ENCODE assay signal across 18 cellular contexts in the genomic region with DNA sequence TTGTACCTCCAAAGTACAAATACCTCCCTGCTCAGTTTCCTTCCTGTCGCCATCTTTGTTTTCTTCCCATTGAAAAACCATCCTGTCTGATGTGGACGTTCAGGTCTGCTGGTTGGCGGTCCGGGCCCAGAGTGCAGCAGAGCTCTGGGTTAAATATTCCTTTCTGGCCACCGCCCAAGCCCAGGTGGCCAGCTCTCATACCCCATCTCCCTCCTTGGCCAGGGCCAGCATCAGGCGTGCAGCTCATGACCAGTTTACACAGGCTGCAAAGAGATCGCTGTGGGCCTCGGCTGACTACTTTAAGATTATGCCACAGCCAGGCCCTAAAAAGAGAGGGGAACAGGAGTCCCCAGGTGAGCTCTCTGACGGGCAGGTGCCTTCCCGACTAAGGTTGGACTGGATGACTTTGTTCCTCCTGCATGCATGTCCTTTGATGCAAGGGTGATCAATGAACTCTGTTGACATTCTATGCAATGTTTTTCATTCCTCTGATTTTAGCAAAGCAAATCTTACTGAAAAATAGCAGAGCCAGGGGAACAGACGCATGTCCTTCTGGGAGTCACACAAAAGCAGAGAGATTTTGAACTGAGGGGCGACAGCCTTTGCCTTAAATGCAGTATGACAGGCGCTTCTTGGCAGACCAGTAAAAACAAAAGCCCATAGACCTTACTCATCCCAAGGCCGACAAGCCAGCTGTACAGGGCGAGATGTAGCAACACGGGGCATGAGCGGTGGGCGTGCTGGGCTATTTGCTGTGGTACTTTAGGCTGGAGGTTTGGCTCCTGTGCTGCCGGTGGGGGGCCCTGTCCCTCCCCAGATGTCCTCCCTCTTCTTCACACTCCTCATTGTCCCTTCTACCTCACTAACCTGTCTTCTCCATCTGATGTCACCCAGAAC.
"Had no signal": no experiment of that assay in that cellular context is flagged by ENCODE, and none has a peak within 500 bp of the region (broad histone marks: within the 10 kb centered on the region; RNA-seq: fewer than 3 reads in every experiment).

No MANE protein-coding gene starts in this region.

- DNase-seq: activated CD4-positive, alpha-beta T cell treated with anti-CD3 and anti-CD28 coated beads, Interleukin-2, amount 50 U/mL, for 4 hours; activated naive CD4-positive, alpha-beta T cell treated with Interleukin-2 at 50 U/mL for 16 hours; endodermal cell; gastrocnemius medialis; heart right ventricle; left colon; midbrain had no signal

- H3K4me2 ChIP-seq: smooth muscle cell had no signal

- H3K27ac Mint-ChIP-seq: activated T-helper 17 cell treated with anti-CD3 and anti-CD28 coated beads, Interleukin-2, amount 50 U/mL, for 72 hours; endodermal cell; stimulated activated naive CD8-positive, alpha-beta T cell treated with anti-CD3 and anti-CD28 coated beads, Interleukin-15, Interleukin-2, amounts not matched to agents 100 ng/mL and 50 ng/mL, for 24 hours; T-helper 2 cell treated with Interferon-gamma antibody and Interleukin-4, amounts not matched to agents 5 μg/mL and 100 μg/mL, for 36 hours; type B pancreatic cell had no signal

- H3K4me3 ChIP-seq: ascending aorta, dorsolateral prefrontal cortex, gastrocnemius medialis, heart right ventricle, right atrium auricular region, smooth muscle cell, suprapubic skin had no signal

- H3K27ac ChIP-seq: ascending aorta, dorsolateral prefrontal cortex, gastrocnemius medialis, heart right ventricle, right atrium auricular region, suprapubic skin had no signal

- FAIRE-seq: bronchial epithelial cell had no signal

- H3K4me1 ChIP-seq: ascending aorta, heart right ventricle, right atrium auricular region, suprapubic skin had no signal

- H3K27me3 ChIP-seq: ascending aorta, dorsolateral prefrontal cortex, gastrocnemius medialis, heart right ventricle, right atrium auricular region, suprapubic skin had no signal

- H3K9me3 ChIP-seq: ascending aorta, gastrocnemius medialis, heart right ventricle, right atrium auricular region, suprapubic skin had no signal

- H3K9me3 Mint-ChIP-seq: activated T-helper 17 cell treated with anti-CD3 and anti-CD28 coated beads, Interleukin-2, amount 50 U/mL, for 72 hours; endodermal cell; stimulated activated naive CD8-positive, alpha-beta T cell treated with anti-CD3 and anti-CD28 coated beads, Interleukin-15, Interleukin-2, amounts not matched to agents 100 ng/mL and 50 ng/mL, for 24 hours; T-helper 2 cell treated with Interferon-gamma antibody and Interleukin-4, amounts not matched to agents 5 μg/mL and 100 μg/mL, for 36 hours; type B pancreatic cell had no signal

- H3K27me3 Mint-ChIP-seq: activated T-helper 17 cell treated with anti-CD3 and anti-CD28 coated beads, Interleukin-2, amount 50 U/mL, for 72 hours; stimulated activated naive CD8-positive, alpha-beta T cell treated with anti-CD3 and anti-CD28 coated beads, Interleukin-15, Interleukin-2, amounts not matched to agents 100 ng/mL and 50 ng/mL, for 24 hours; type B pancreatic cell had no signal

- ATAC-seq: activated CD4-positive, CD25-positive, alpha-beta regulatory T cell treated with anti-CD3 and anti-CD28 coated beads, Interleukin-2, amount 50 U/mL, for 24 hours; activated T-helper 17 cell treated with anti-CD3 and anti-CD28 coated beads, Interleukin-2, amount 50 U/mL, for 72 hours; heart right ventricle; left colon had no signal

- H3K4me3 Mint-ChIP-seq: activated T-helper 17 cell treated with anti-CD3 and anti-CD28 coated beads, Interleukin-2, amount 50 U/mL, for 72 hours; endodermal cell; stimulated activated naive CD8-positive, alpha-beta T cell treated with anti-CD3 and anti-CD28 coated beads, Interleukin-15, Interleukin-2, amounts not matched to agents 100 ng/mL and 50 ng/mL, for 24 hours; T-helper 2 cell treated with Interferon-gamma antibody and Interleukin-4, amounts not matched to agents 5 μg/mL and 100 μg/mL, for 36 hours; type B pancreatic cell had no signal

- H3K4me1 Mint-ChIP-seq: activated T-helper 17 cell treated with anti-CD3 and anti-CD28 coated beads, Interleukin-2, amount 50 U/mL, for 72 hours had no signal
